10 cellular contexts compared by ENCODE assay signal in the genomic region with DNA sequence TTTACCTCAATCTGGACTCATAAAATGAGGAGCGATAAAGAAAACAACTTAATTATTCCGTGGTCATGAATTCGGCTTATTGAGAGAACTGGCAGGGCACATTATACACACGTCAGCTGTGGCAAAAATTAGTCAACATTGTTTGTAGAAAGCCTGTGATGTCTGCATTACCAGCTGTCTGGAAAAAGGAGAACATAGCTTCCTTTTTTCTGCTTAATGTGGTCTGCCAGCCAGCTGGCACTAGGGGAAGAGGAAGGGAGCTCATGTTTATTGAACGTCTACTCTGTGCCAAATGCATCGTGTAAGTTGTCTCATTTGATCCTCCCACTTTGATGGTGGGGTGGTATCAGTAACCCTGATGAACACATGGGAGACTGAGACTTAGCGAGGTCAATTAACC.
DNase-seq lines count a peak whose midpoint lies in the region; ATAC-seq, FAIRE-seq and TF ChIP-seq lines count a peak whose summit lies in the region.
"Had no signal": no experiment of that assay in that cellular context is flagged by ENCODE, and none has a peak within 500 bp of the region (broad histone marks: within the 10 kb centered on the region; RNA-seq: fewer than 3 reads in every experiment).

No MANE protein-coding gene starts in this region.

- H3K9me2 ChIP-seq in GM23338 (ENCODE audit: insufficient read depth) = no peaks in the 10 kb centered on the region

- no peak overlapping the region for H2AK5ac ChIP-seq in neuronal stem cell (ENCODE audit: low read depth, low read length)

- no peaks in the 10 kb centered on the region for H3K9me3 Mint-ChIP-seq in GM23338

- H3K79me1 ChIP-seq in neuronal stem cell (ENCODE audit: low read depth, low read length) = no peaks in the 10 kb centered on the region

- no peaks in the 10 kb centered on the region for H3K79me2 ChIP-seq in GM23338 (replicated peaks; ENCODE audit: insufficient read depth)

- no peak overlapping the region for H3K27ac Mint-ChIP-seq in GM23338

- no peak overlapping the region for H2BK120ac ChIP-seq in neuronal stem cell (ENCODE audit: low read depth, low read length)

- H3K36me3 Mint-ChIP-seq in GM23338 (ENCODE audit: low read depth) = no peaks in the 10 kb centered on the region

- no peak overlapping the region for H4K91ac ChIP-seq in neuronal stem cell (ENCODE audit: low read depth, low read length, poor library complexity)

- no peaks in the 10 kb centered on the region for H3K36me3 ChIP-seq in small intestine (ENCODE audit: control insufficient read depth in 2 of 2, insufficient read depth in 2 of 2, low read length in 2 of 2)
- H3K36me3 ChIP-seq in neuronal stem cell (replicated peaks in 1 of 2; ENCODE audit: control insufficient read depth in 2 of 2, insufficient read depth in 2 of 2, low read length in 2 of 2) = no peaks in the 10 kb centered on the region
- no peaks in the 10 kb centered on the region for H3K36me3 ChIP-seq in GM23338 (ENCODE audit: insufficient read depth)

- H2BK15ac ChIP-seq in neuronal stem cell (ENCODE audit: low read length) = no peak overlapping the region

- TF ChIP-seq CTCF in GM23338 (conservative IDR thresholded peaks at IDR 0.05; ENCODE audit: low read depth in 2 of 2) = no peak

- intact Hi-C loops in head of caudate nucleus (cut with DNase I) = no loop called here

- H3K9ac ChIP-seq in neuronal stem cell (ENCODE audit: low read depth, low read length, poor library complexity) = no peak overlapping the region

- WGBS in small intestine, 3 donors = 45 to 62% (median 52%) methylated on average over 7 of the region's 7 CpGs
- WGBS in neuronal stem cell (ENCODE audit: extremely low coverage in 2 of 2, insufficient read length in 2 of 2, insufficient replicate concordance in 1 of 2), 2 donors = no CpG with 5 or more reads among the region's 7 CpGs

- H3K14ac ChIP-seq in neuronal stem cell (ENCODE audit: low read length) = no peak overlapping the region

- H3K27me3 ChIP-seq in small intestine (ENCODE audit: control insufficient read depth in 2 of 2, insufficient read depth in 2 of 2, low read length in 2 of 2) (no peaks in the 10 kb centered on the region), neuronal stem cell (ENCODE audit: control insufficient read depth in 3 of 3, insufficient read depth in 3 of 3, low read depth in 1 of 3, low read length in 3 of 3) (no peaks in the 10 kb centered on the region), GM23338 (ENCODE audit: insufficient read depth) (no peaks in the 10 kb centered on the region)

- DNase-seq in KG1 (lab: John Stamatoyannopoulos, UW) = peak; percentile 22
- DNase-seq in SIG-M5 treated with dmso at 0.1 percent for 504 hours (lab: John Stamatoyannopoulos, UW; ENCODE audit: unreplicated experiment) = peak; percentile 43
- peak in 38 of 42 donors; percentile 10 to 83 (median 54) for DNase-seq in head of caudate nucleus
- DNase-seq in small intestine = peak; percentile 36
- DNase-seq in neuronal stem cell (ENCODE audit: low spot score) = no peak
- no peak for DNase-seq in GM23338 (ENCODE audit: low spot score)
- no peak for DNase-seq in retina
- DNase-seq: NCI-H82 had no signal

- H3K4me3 ChIP-seq in small intestine (ENCODE audit: low read depth in 1 of 2, low read length in 2 of 2) = no peak overlapping the region
- no peak overlapping the region for H3K4me3 ChIP-seq in neuronal stem cell (ENCODE audit: low read length in 2 of 2)
- no peak overlapping the region for H3K4me3 ChIP-seq in GM23338

- no peaks in the 10 kb centered on the region for H4K20me1 ChIP-seq in GM23338 (replicated peaks; ENCODE audit: insufficient read depth)

- no peak overlapping the region for H4K8ac ChIP-seq in neuronal stem cell (ENCODE audit: low read depth, low read length)

- no peak overlapping the region for H2AFZ ChIP-seq in neuronal stem cell (ENCODE audit: low read length)
- H2AFZ ChIP-seq in GM23338 = no peak overlapping the region

- no peak overlapping the region for H2BK5ac ChIP-seq in neuronal stem cell (ENCODE audit: low read length)

- no peaks in the 10 kb centered on the region for H3K4me1 Mint-ChIP-seq in GM23338

- no peak overlapping the region for H3K4ac ChIP-seq in neuronal stem cell (ENCODE audit: low read length)

- no peaks in the 10 kb centered on the region for H3K4me1 ChIP-seq in small intestine (ENCODE audit: control insufficient read depth in 2 of 2, insufficient read depth in 1 of 2, low read depth in 1 of 2, low read length in 1 of 2)
- no peaks in the 10 kb centered on the region for H3K4me1 ChIP-seq in neuronal stem cell (ENCODE audit: control insufficient read depth in 2 of 2, insufficient read depth in 1 of 2, low read depth in 1 of 2, low read length in 2 of 2)
- H3K4me1 ChIP-seq in GM23338 (ENCODE audit: insufficient read depth) = no peaks in the 10 kb centered on the region

- no peak overlapping the region for H2BK12ac ChIP-seq in neuronal stem cell (ENCODE audit: low read length)

- H3K9me3 ChIP-seq in small intestine (ENCODE audit: control insufficient read depth, low read depth) (no peaks in the 10 kb centered on the region), neuronal stem cell (replicated peaks in 1 of 2; ENCODE audit: control insufficient read depth in 2 of 2, insufficient read depth in 1 of 2, low read depth in 1 of 2, low read length in 2 of 2) (no peaks in the 10 kb centered on the region)

- H3F3A ChIP-seq in GM23338 (replicated peaks; ENCODE audit: low read depth) = no peaks in the 10 kb centered on the region

- no peak for FAIRE-seq in small intestine (lab: Jason Lieb, UNC)
- FAIRE-seq: GM12892 had no signal

- H3K23ac ChIP-seq in neuronal stem cell (ENCODE audit: low read depth, low read length, poor library complexity) = no peak overlapping the region

- H3K4me2 ChIP-seq in neuronal stem cell (ENCODE audit: insufficient read depth, low read length, poor library complexity, severe bottlenecking) = no peak overlapping the region
- no peak overlapping the region for H3K4me2 ChIP-seq in GM23338

- H3K27me3 Mint-ChIP-seq in GM23338 (ENCODE audit: insufficient read depth, low read depth, poor library complexity) = no peaks in the 10 kb centered on the region

- no peak overlapping the region for H3K27ac ChIP-seq in small intestine (ENCODE audit: low read depth in 1 of 2, low read length in 1 of 2)
- no peak overlapping the region for H3K27ac ChIP-seq in neuronal stem cell (replicated peaks; ENCODE audit: low read length)
- no peak overlapping the region for H3K27ac ChIP-seq in GM23338 (ENCODE audit: low read depth)

- H3K18ac ChIP-seq in neuronal stem cell (ENCODE audit: low read length) = no peak overlapping the region

- ATAC-seq in HG02588 (IDR thresholded peaks at IDR 0.05; ENCODE audit: unreplicated experiment) (no peak), GM23338 (no peak)

- H3K4me3 Mint-ChIP-seq in GM23338 = no peak overlapping the region

TF ChIP-seq in GM23338, 12 proteins besides CTCF, POLR2A, EP300 and RAD21 (continues in another document):
- TF ChIP-seq POLR2AphosphoS5 (IDR thresholded peaks at IDR 0.05; ENCODE audit: low read depth) (no peak), ZNF114 (CRISPR knock-in tag; IDR thresholded peaks at IDR 0.05) (no peak), CREB1 (CRISPR knock-in tag; IDR thresholded peaks at IDR 0.05; ENCODE audit: low read depth) (no peak)

Comparison
In these comparisons a context has a peak if more than half of its experiments do, and no peak if none do; other contexts are left out.
1. DNase-seq: peak in KG1 (single experiment), SIG-M5 treated with dmso at 0.1 percent for 504 hours (single experiment), head of caudate nucleus (38 of 42) and small intestine (single experiment); none in neuronal stem cell (single experiment), GM23338 (single experiment) and retina (single experiment).